Comparison of ENCODE assay signal across 23 cellular contexts in the genomic region with DNA sequence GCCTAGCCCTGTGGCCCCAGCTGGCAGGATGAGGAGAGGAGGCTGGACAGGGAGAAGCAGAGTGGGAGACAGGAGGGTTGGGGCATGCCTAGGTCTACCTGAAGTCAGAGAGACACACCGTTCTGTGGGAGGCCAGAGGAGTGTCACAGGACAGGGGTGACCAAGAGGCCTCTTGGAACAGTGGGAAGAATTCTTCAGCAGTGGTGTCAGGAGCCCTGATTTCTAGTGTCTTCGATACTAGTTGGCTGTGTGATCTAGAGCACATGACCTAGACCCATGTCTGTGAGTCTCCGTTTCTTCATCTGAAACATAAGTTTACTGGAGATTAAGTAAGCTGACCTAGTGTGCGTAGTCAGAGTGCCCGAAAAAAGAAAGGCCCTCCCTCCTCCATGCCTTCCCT.
"Had no signal": no experiment of that assay in that cellular context is flagged by ENCODE, and none has a peak within 500 bp of the region (broad histone marks: within the 10 kb centered on the region; RNA-seq: fewer than 3 reads in every experiment).

No MANE protein-coding gene starts in this region.

- H3K4me3 Mint-ChIP-seq: immature natural killer cell; memory B cell; naive thymus-derived CD4-positive, alpha-beta T cell; natural killer cell treated with Interleukin-12 subunit alpha and Interleukin-12 subunit beta and Interleukin-15 and Interleukin-18, amount 100 ng/mL, for 72 hours; stimulated activated naive B cell treated with anti-CD40 and anti-IgM and Interleukin-4, amounts not matched to agents 10 μg/mL and 1 μg/mL and 100 μg/mL, for 72 hours; stimulated activated naive CD8-positive, alpha-beta T cell treated with anti-CD3 and anti-CD28 coated beads, Interleukin-15, Interleukin-2, amounts not matched to agents 100 ng/mL and 50 ng/mL, for 24 hours; type B pancreatic cell had no signal

- H3K27me3 Mint-ChIP-seq: memory B cell; naive thymus-derived CD4-positive, alpha-beta T cell; natural killer cell treated with Interleukin-12 subunit alpha and Interleukin-12 subunit beta and Interleukin-15 and Interleukin-18, amount 100 ng/mL, for 72 hours; progenitor cell of endocrine pancreas; stimulated activated naive B cell treated with anti-CD40 and anti-IgM and Interleukin-4, amounts not matched to agents 10 μg/mL and 1 μg/mL and 100 μg/mL, for 72 hours; stimulated activated naive CD8-positive, alpha-beta T cell treated with anti-CD3 and anti-CD28 coated beads, Interleukin-15, Interleukin-2, amounts not matched to agents 100 ng/mL and 50 ng/mL, for 24 hours; type B pancreatic cell had no signal

- H3K27ac Mint-ChIP-seq: memory B cell; natural killer cell treated with Interleukin-12 subunit alpha and Interleukin-12 subunit beta and Interleukin-15 and Interleukin-18, amount 100 ng/mL, for 72 hours; progenitor cell of endocrine pancreas; stimulated activated naive B cell treated with anti-CD40 and anti-IgM and Interleukin-4, amounts not matched to agents 10 μg/mL and 1 μg/mL and 100 μg/mL, for 72 hours; stimulated activated naive CD8-positive, alpha-beta T cell treated with anti-CD3 and anti-CD28 coated beads, Interleukin-15, Interleukin-2, amounts not matched to agents 100 ng/mL and 50 ng/mL, for 24 hours; type B pancreatic cell had no signal

- ATAC-seq: left colon; mucosa of descending colon; naive thymus-derived CD4-positive, alpha-beta T cell; natural killer cell treated with Interleukin-12 subunit alpha and Interleukin-12 subunit beta and Interleukin-15 and Interleukin-18, amount 100 ng/mL, for 72 hours; stimulated activated naive B cell treated with anti-CD40 and anti-IgM and Interleukin-4, amounts not matched to agents 10 μg/mL and 1 μg/mL and 100 μg/mL, for 72 hours had no signal

- DNase-seq: heart left ventricle; hypothalamus; immature natural killer cell; kidney; left colon; left ventricle myocardium inferior; midbrain; mucosa of descending colon; naive thymus-derived CD4-positive, alpha-beta T cell; occipital lobe; ovary; right lobe of liver; stimulated activated CD4-positive, alpha-beta T cell treated with anti-CD3 and anti-CD28 coated beads, Interleukin-1b, Interleukin-23, amount 100 ng/mL, for 48 hours; stimulated activated CD4-positive, alpha-beta T cell treated with anti-CD3 and anti-CD28 coated beads, Interleukin-2, amount 100 ng/mL, for 48 hours; stimulated activated CD4-positive, alpha-beta T cell treated with anti-CD3 and anti-CD28 coated beads, Interleukin-4, amount 100 ng/mL, for 4 hours; stimulated activated CD8-positive, alpha-beta memory T cell treated with anti-CD3 and anti-CD28 coated beads, Interleukin-4, amount 100 ng/mL, for 48 hours; stimulated activated naive B cell treated with anti-CD40 and anti-IgM and Interleukin-4, amounts not matched to agents 10 μg/mL and 1 μg/mL and 100 μg/mL, for 72 hours; substantia nigra had no signal

- H3K9me3 Mint-ChIP-seq: immature natural killer cell; memory B cell; natural killer cell treated with Interleukin-12 subunit alpha and Interleukin-12 subunit beta and Interleukin-15 and Interleukin-18, amount 100 ng/mL, for 72 hours had no signal
